20 cellular contexts compared by ENCODE assay signal in the genomic region with DNA sequence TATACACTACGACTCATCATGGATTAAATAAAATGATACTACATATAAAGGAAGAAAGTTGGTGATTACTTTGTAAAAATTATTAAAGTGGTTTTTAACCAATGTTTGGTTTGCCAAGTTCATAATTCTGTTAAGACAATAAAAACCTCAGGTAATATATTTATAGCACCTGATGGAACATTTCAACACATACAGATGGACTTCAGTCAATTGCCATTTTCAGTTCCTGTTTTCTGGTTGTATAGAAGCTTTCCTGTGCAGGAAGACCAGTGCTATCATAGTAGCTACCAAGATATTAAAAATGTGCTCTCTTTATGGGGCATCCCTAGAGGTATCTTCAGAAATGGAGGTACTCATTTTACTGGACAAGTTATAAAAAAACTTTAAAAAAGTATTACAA.
DNase-seq lines count a peak whose midpoint lies in the region; ATAC-seq and TF ChIP-seq lines count a peak whose summit lies in the region.
"Had no signal": no experiment of that assay in that cellular context is flagged by ENCODE, and none has a peak within 500 bp of the region (broad histone marks: within the 10 kb centered on the region; RNA-seq: fewer than 3 reads in every experiment).

No MANE protein-coding gene starts in this region.

- H3K36me3 Mint-ChIP-seq in endothelial cell (ENCODE audit: low read depth, unreplicated experiment): no peaks in the 10 kb centered on the region

- H3K27ac Mint-ChIP-seq in endothelial cell (ENCODE audit: unreplicated experiment): no peak overlapping the region
- H3K27ac Mint-ChIP-seq: stimulated activated naive CD8-positive, alpha-beta T cell treated with anti-CD3 and anti-CD28 coated beads, Interleukin-15, amount 100 ng/mL, for 72 hours had no signal

- H3K27me3 Mint-ChIP-seq in endothelial cell (ENCODE audit: unreplicated experiment): peaks cover 2% of the 10 kb centered on the region
- H3K27me3 Mint-ChIP-seq: central memory CD8-positive, alpha-beta T cell; stimulated activated naive CD8-positive, alpha-beta T cell treated with anti-CD3 and anti-CD28 coated beads, Interleukin-15, amount 100 ng/mL, for 72 hours had no signal

- H3K4me3 ChIP-seq in GM12865 (ENCODE audit: low read depth, low read length) (no peak overlapping the region), MG63 (no peak overlapping the region)
- H3K4me3 ChIP-seq: A549 had no signal

- no peaks in the 10 kb centered on the region for H3K4me1 Mint-ChIP-seq in endothelial cell (ENCODE audit: unreplicated experiment)
- H3K4me1 Mint-ChIP-seq: central memory CD8-positive, alpha-beta T cell; stimulated activated naive CD8-positive, alpha-beta T cell treated with anti-CD3 and anti-CD28 coated beads, Interleukin-15, amount 100 ng/mL, for 72 hours had no signal

- H3K36me3 ChIP-seq in MG63: no peaks in the 10 kb centered on the region
- H3K36me3 ChIP-seq: neutrophil had no signal

- H3K9me3 ChIP-seq in MG63: no peaks in the 10 kb centered on the region
- H3K9me3 ChIP-seq: A549, neutrophil had no signal

- DNase-seq in GM12865 (ENCODE audit: low read depth): peak; percentile 0
- no peak for DNase-seq in MG63
- no peak for DNase-seq in stimulated activated CD4-positive, alpha-beta T cell treated with anti-CD3 and anti-CD28 coated beads, Interleukin-2, amount 100 ng/mL, for 24 hours
- DNase-seq in endothelial cell (ENCODE audit: low spot score): no peak
- no peak for DNase-seq in iPS-NIHi11 (ENCODE audit: low spot score)
- DNase-seq: activated effector memory CD4-positive, alpha-beta T cell treated with anti-CD3 and anti-CD28 coated beads, Interleukin-2, amount 50 U/mL, for 16 hours; amygdala; DMS153; effector memory CD4-positive, alpha-beta T cell; KBM-7; NCI-H1436; NCI-H226; NK-92 treated with Interleukin-12 subunit alpha and Interleukin-12 subunit beta, amount 100 ng/mL, for 24 hours; stimulated activated naive CD8-positive, alpha-beta T cell treated with anti-CD3 and anti-CD28 coated beads, Interleukin-15, amount 100 ng/mL, for 72 hours had no signal

- ATAC-seq in GM19035 (IDR thresholded peaks at IDR 0.05; ENCODE audit: unreplicated experiment) (peak; percentile 67), HG02798 (IDR thresholded peaks at IDR 0.05; ENCODE audit: poor library complexity, unreplicated experiment) (peak; percentile 74), HG03457 (IDR thresholded peaks at IDR 0.05; ENCODE audit: unreplicated experiment) (peak; percentile 95)
- ATAC-seq: A549; stimulated activated naive CD8-positive, alpha-beta T cell treated with anti-CD3 and anti-CD28 coated beads, Interleukin-15, amount 100 ng/mL, for 72 hours had no signal

- H3K27me3 ChIP-seq in MG63: no peaks in the 10 kb centered on the region
- H3K27me3 ChIP-seq: neutrophil had no signal

- H3K4me3 Mint-ChIP-seq in endothelial cell (ENCODE audit: unreplicated experiment): no peak overlapping the region
- H3K4me3 Mint-ChIP-seq: central memory CD8-positive, alpha-beta T cell; stimulated activated naive CD8-positive, alpha-beta T cell treated with anti-CD3 and anti-CD28 coated beads, Interleukin-15, amount 100 ng/mL, for 72 hours had no signal

- H3K9me3 Mint-ChIP-seq in endothelial cell (ENCODE audit: unreplicated experiment): no peaks in the 10 kb centered on the region

- TF ChIP-seq CTCF in GM12865 (IDR thresholded peaks at IDR 0.05; ENCODE audit: insufficient read depth, low read depth, low read length, missing control alignments) (no peak), endothelial cell (IDR thresholded peaks at IDR 0.05; ENCODE audit: unreplicated experiment) (no peak)
